ENCODE assay signal across 9 cellular contexts in genomic region chr5:80686757-80687156, GRCh38. TPM values are rescaled to one million over a fixed set of nuclear protein-coding genes. Genes with fewer than 3 reads are reported as not detected.
DNase-seq lines count a peak whose midpoint lies in the region; TF ChIP-seq lines count a peak whose summit lies in the region.
"Had no signal": no experiment of that assay in that cellular context is flagged by ENCODE, and none has a peak within 500 bp of the region (broad histone marks: within the 10 kb centered on the region; RNA-seq: fewer than 3 reads in every experiment).

No MANE protein-coding gene starts in this region.

- H3K4me2 ChIP-seq in H9 (ENCODE audit: insufficient read depth, insufficient read length, low read length), result no peak overlapping the region
- H3K4me2 ChIP-seq: KMS-11 had no signal

- no peak overlapping the region for H3K27ac ChIP-seq in H9 (ENCODE audit: insufficient read length, low read depth, low read length)
- peak overlapping the region; percentile 28; the same call in 1 of the 2 replicates for H3K27ac ChIP-seq in VCaP
- H3K27ac ChIP-seq: KMS-11 had no signal

- no peaks in the 10 kb centered on the region for H3K79me1 ChIP-seq in H9 (ENCODE audit: insufficient read depth, low read depth, low read length, poor library complexity, severe bottlenecking)

- H2BK12ac ChIP-seq in H9 (ENCODE audit: insufficient read length, low read depth, low read length), result no peak overlapping the region

- intact Hi-C loops in activated T-helper 2 cell treated with anti-CD3 and anti-CD28 coated beads, Interferon-gamma antibody, Interleukin-2, Interleukin-4, amounts not matched to agents 10 μg/mL and 5 μg/mL and 100 μg/mL, durations not matched to agents 14 hours and 24 hours and 36 hours (cut with micrococcal nuclease), result loop anchor here (1.0 to 10.0 kb wide), 4 partner anchors 278 to 509 kb away; partner anchors contain the start of gene RASGRF2

- peaks cover 3% of the 10 kb centered on the region; the same call in 1 of the 2 replicates for H3K4me1 ChIP-seq in H9 (ENCODE audit: insufficient read depth, low read length)

- peaks cover 12 to 21% (median 13%) of the 10 kb centered on the region in 3 experiments; a peak in 6 of 7 replicates for H3K36me3 Mint-ChIP-seq in H9 (ENCODE audit: insufficient read depth in 1 of 3, low read depth in 3 of 3)
- peaks cover 48% of the 10 kb centered on the region for H3K36me3 Mint-ChIP-seq in activated T-helper 2 cell treated with anti-CD3 and anti-CD28 coated beads, Interferon-gamma antibody, Interleukin-2, Interleukin-4, amounts not matched to agents 10 μg/mL and 5 μg/mL and 100 μg/mL, durations not matched to agents 14 hours and 24 hours and 36 hours (ENCODE audit: low read depth)

- H2AFZ ChIP-seq in H9 (ENCODE audit: low read length), result no peak overlapping the region

- no peak overlapping the region for H2BK120ac ChIP-seq in H9 (ENCODE audit: low read depth, low read length, poor library complexity, severe bottlenecking)

- peak; percentile 35 for TF ChIP-seq CTCF in AG09319 (IDR thresholded peaks at IDR 0.05; ENCODE audit: low read depth, low read length)
- peak; percentile 63 for TF ChIP-seq CTCF in H9 (conservative IDR thresholded peaks at IDR 0.05)
- TF ChIP-seq CTCF in VCaP (conservative IDR thresholded peaks at IDR 0.05), result peak; percentile 49

- H3K9ac ChIP-seq in H9 (ENCODE audit: extremely low read depth, insufficient read length, low read length), result no peak overlapping the region
- H3K9ac ChIP-seq: KMS-11 had no signal

- H2AK5ac ChIP-seq in H9 (ENCODE audit: insufficient read length, low read length), result no peak overlapping the region

- no peak overlapping the region for H3K18ac ChIP-seq in H9 (ENCODE audit: insufficient read length, low read depth, low read length)

- no peak overlapping the region for H3K27ac Mint-ChIP-seq in H9
- no peak overlapping the region for H3K27ac Mint-ChIP-seq in activated T-helper 2 cell treated with anti-CD3 and anti-CD28 coated beads, Interferon-gamma antibody, Interleukin-2, Interleukin-4, amounts not matched to agents 10 μg/mL and 5 μg/mL and 100 μg/mL, durations not matched to agents 14 hours and 24 hours and 36 hours

- H2BK5ac ChIP-seq in H9 (ENCODE audit: insufficient read length, low read length), result no peak overlapping the region

- no peak overlapping the region for H4K91ac ChIP-seq in H9 (ENCODE audit: insufficient read length, low read depth, low read length)

- no peak overlapping the region for H3K14ac ChIP-seq in H9 (ENCODE audit: insufficient read depth, low read length)

- no peaks in the 10 kb centered on the region for H3K9me3 ChIP-seq in H9 (ENCODE audit: control insufficient read depth, low read depth, low read length)

- no peak overlapping the region for H3K4me3 Mint-ChIP-seq in H9
- no peak overlapping the region for H3K4me3 Mint-ChIP-seq in activated T-helper 2 cell treated with anti-CD3 and anti-CD28 coated beads, Interferon-gamma antibody, Interleukin-2, Interleukin-4, amounts not matched to agents 10 μg/mL and 5 μg/mL and 100 μg/mL, durations not matched to agents 14 hours and 24 hours and 36 hours (ENCODE audit: low read depth)

- H3K4me1 Mint-ChIP-seq in H9, result peaks cover 7% of the 10 kb centered on the region in 2 experiments
- H3K4me1 Mint-ChIP-seq in activated T-helper 2 cell treated with anti-CD3 and anti-CD28 coated beads, Interferon-gamma antibody, Interleukin-2, Interleukin-4, amounts not matched to agents 10 μg/mL and 5 μg/mL and 100 μg/mL, durations not matched to agents 14 hours and 24 hours and 36 hours (ENCODE audit: low read depth), result peaks cover 27% of the 10 kb centered on the region

- H3K79me2 ChIP-seq in H9 (ENCODE audit: insufficient read depth, low read length), result no peaks in the 10 kb centered on the region

- H3K27me3 ChIP-seq in H9 (ENCODE audit: insufficient read depth, low read length), result no peaks in the 10 kb centered on the region

- H3K4ac ChIP-seq in H9 (ENCODE audit: low read depth, low read length), result no peak overlapping the region

- no peak overlapping the region for H3K56ac ChIP-seq in H9 (ENCODE audit: insufficient read length, low read depth, low read length)

- H3K23ac ChIP-seq in H9 (ENCODE audit: insufficient read length, low read depth, low read length), result no peak overlapping the region

- H2BK15ac ChIP-seq in H9 (ENCODE audit: low read depth, low read length), result no peak overlapping the region

- no peak overlapping the region for H4K8ac ChIP-seq in H9 (replicated peaks; ENCODE audit: insufficient read length, low read depth, low read length)

- H3K27me3 Mint-ChIP-seq in H9 (ENCODE audit: low read depth), result no peaks in the 10 kb centered on the region
- H3K27me3 Mint-ChIP-seq in activated T-helper 2 cell treated with anti-CD3 and anti-CD28 coated beads, Interferon-gamma antibody, Interleukin-2, Interleukin-4, amounts not matched to agents 10 μg/mL and 5 μg/mL and 100 μg/mL, durations not matched to agents 14 hours and 24 hours and 36 hours (ENCODE audit: low read depth), result no peaks in the 10 kb centered on the region

- peak; percentile 1 for DNase-seq in AG09319 (ENCODE audit: extremely low read depth, low read depth)
- DNase-seq in H9, result no peak
- peak; percentile 1 for DNase-seq in kidney glomerular epithelial cell (lab: John Stamatoyannopoulos, UW)
- DNase-seq in HuH-7 (ENCODE audit: low spot score), result no peak
- DNase-seq in activated T-helper 2 cell treated with anti-CD3 and anti-CD28 coated beads, Interferon-gamma antibody, Interleukin-2, Interleukin-4, amounts not matched to agents 10 μg/mL and 5 μg/mL and 100 μg/mL, durations not matched to agents 14 hours and 24 hours and 36 hours (ENCODE audit: low spot score), result no peak
- DNase-seq in NCI-H1436 treated with DMSO at 0.1 percent for 48 hours (lab: John Stamatoyannopoulos, UW), result no peak
- DNase-seq in NK-92 (lab: John Stamatoyannopoulos, UW; ENCODE audit: unreplicated experiment), result no peak

- no peak overlapping the region for H3T11ph ChIP-seq in H9 (ENCODE audit: low read length)

- H3K23me2 ChIP-seq in H9 (ENCODE audit: insufficient read length, low read depth, low read length, poor library complexity, severe bottlenecking), result no peaks in the 10 kb centered on the region

- no peaks in the 10 kb centered on the region for H3K9me3 Mint-ChIP-seq in H9
- H3K9me3 Mint-ChIP-seq in activated T-helper 2 cell treated with anti-CD3 and anti-CD28 coated beads, Interferon-gamma antibody, Interleukin-2, Interleukin-4, amounts not matched to agents 10 μg/mL and 5 μg/mL and 100 μg/mL, durations not matched to agents 14 hours and 24 hours and 36 hours, result no peaks in the 10 kb centered on the region

- H4K5ac ChIP-seq in H9 (ENCODE audit: insufficient read length, low read depth, low read length), result no peak overlapping the region

- H4K20me1 ChIP-seq in H9 (ENCODE audit: control insufficient read depth, insufficient read depth, insufficient read length), result no peaks in the 10 kb centered on the region

- H2BK20ac ChIP-seq in H9 (ENCODE audit: low read depth, low read length, poor library complexity, severe bottlenecking), result no peak overlapping the region

RNA-seq across cellular contexts. Expression of gene DHFR, which starts 32.0 kb away (rescaled TPM):
- 70.6 and 72.2 TPM in 2 replicates for total RNA-seq in H9 (2021)
- 55.7 and 56.9 TPM in 2 replicates for total RNA-seq in activated T-helper 2 cell treated with anti-CD3 and anti-CD28 coated beads, Interferon-gamma antibody, Interleukin-2, Interleukin-4, amounts not matched to agents 10 μg/mL and 5 μg/mL and 100 μg/mL, durations not matched to agents 14 hours and 24 hours and 36 hours

RNA-seq across cellular contexts. Expression of gene MSH3, which starts 32.3 kb away (rescaled TPM):
- 16.7 and 17.3 TPM in 2 replicates for total RNA-seq in H9 (2021)
- total RNA-seq in activated T-helper 2 cell treated with anti-CD3 and anti-CD28 coated beads, Interferon-gamma antibody, Interleukin-2, Interleukin-4, amounts not matched to agents 10 μg/mL and 5 μg/mL and 100 μg/mL, durations not matched to agents 14 hours and 24 hours and 36 hours, result 20.6 and 21.2 TPM in 2 replicates

Comparison
In these comparisons a context has a peak if more than half of its experiments do, and no peak if none do; other contexts are left out.
1. DNase-seq: peak in AG09319 (single experiment) and kidney glomerular epithelial cell (single experiment); none in H9 (single experiment), HuH-7 (single experiment), activated T-helper 2 cell treated with anti-CD3 and anti-CD28 coated beads, Interferon-gamma antibody, Interleukin-2, Interleukin-4, amounts not matched to agents 10 μg/mL and 5 μg/mL and 100 μg/mL, durations not matched to agents 14 hours and 24 hours and 36 hours (single experiment), NCI-H1436 treated with DMSO at 0.1 percent for 48 hours (single experiment) and NK-92 (single experiment).
2. Peak in every context shown above with its lines, with median percentiles within 50 percentile points of each other: CTCF ChIP-seq.